Comparison of ENCODE assay signal across 1 cellular context in the genomic region with DNA sequence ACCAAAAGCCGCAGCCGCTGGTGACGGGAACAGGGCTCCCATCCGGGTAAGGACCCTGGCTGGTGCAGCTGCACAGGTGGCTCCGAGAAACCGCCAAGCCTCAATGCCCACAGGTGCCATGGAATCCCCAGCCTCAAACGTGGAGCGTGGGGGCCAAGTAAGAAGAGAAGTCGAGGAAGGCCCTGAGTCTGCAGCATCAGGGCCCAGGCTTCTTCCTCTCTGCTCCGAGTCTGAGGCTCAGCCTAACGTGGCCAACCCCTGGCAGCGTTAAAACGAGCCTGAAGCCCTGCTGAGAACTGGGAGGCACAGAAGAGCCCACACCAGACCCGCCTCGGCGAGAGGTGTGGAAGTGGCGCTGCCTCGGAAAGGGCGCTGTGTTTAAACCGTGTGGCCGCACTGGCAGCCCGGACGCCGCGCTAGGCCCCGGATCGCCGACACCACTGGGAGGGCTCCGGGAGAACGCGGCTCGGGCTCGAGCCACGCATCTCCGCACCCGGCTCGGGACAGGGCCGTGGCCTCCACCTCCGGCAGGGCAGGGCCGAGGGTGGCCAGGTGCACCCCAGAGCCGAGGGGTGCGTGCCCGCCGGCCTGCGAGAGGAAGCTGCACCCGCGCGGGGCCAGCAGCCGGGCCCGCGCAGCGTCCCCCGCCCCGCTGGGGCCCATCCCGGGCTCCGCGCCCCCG.
TF ChIP-seq lines count a peak whose summit lies in the region.

No MANE protein-coding gene starts in this region.

TF ChIP-seq in HepG2, 621 proteins besides CTCF, POLR2A, EP300 and RAD21 (continued from another document and continues in another):
- TF ChIP-seq TRAFD1 (CRISPR knock-in tag; IDR thresholded peaks at IDR 0.05; ENCODE audit: borderline replicate concordance) (no peak), KDM3A (CRISPR knock-in tag; IDR thresholded peaks at IDR 0.05; ENCODE audit: low read depth) (no peak), HNRNPUL1 (IDR thresholded peaks at IDR 0.05; ENCODE audit: low read depth, low read length) (no peak), KAT2B (IDR thresholded peaks at IDR 0.05; ENCODE audit: borderline replicate concordance, low read depth, low read length) (no peak), SIX4 (CRISPR knock-in tag; IDR thresholded peaks at IDR 0.05) (no peak), SMAD3 (CRISPR knock-in tag; IDR thresholded peaks at IDR 0.05) (no peak), ZNF180 (CRISPR knock-in tag; IDR thresholded peaks at IDR 0.05; ENCODE audit: borderline replicate concordance, low read depth) (no peak), ZNF446 (CRISPR knock-in tag; IDR thresholded peaks at IDR 0.05) (0 out of 2 replicates have a peak, but pooled peaks have one; percentile 10), ZNF709 (CRISPR knock-in tag; IDR thresholded peaks at IDR 0.05) (no peak), DNMT1 (CRISPR knock-in tag; IDR thresholded peaks at IDR 0.05) (no peak), STAT5B (CRISPR knock-in tag; IDR thresholded peaks at IDR 0.05) (no peak), NAIF1 (CRISPR knock-in tag; IDR thresholded peaks at IDR 0.05; ENCODE audit: borderline replicate concordance) (no peak), ATF7-NPFF (CRISPR knock-in tag; IDR thresholded peaks at IDR 0.05; ENCODE audit: low read depth) (0 out of 2 replicates have a peak, but pooled peaks have one; percentile 52), RXRA (CRISPR knock-in tag; IDR thresholded peaks at IDR 0.05) (no peak), ZNF101 (CRISPR knock-in tag; IDR thresholded peaks at IDR 0.05; ENCODE audit: borderline replicate concordance, low read depth) (no peak), ZSCAN22 (CRISPR knock-in tag; IDR thresholded peaks at IDR 0.05) (no peak), ZBTB43 (CRISPR knock-in tag; conservative IDR thresholded peaks at IDR 0.05) (no peak), ZMYM2 (CRISPR knock-in tag; IDR thresholded peaks at IDR 0.05) (no peak), ZNF879 (CRISPR knock-in tag; IDR thresholded peaks at IDR 0.05) (no peak), ATM (IDR thresholded peaks at IDR 0.05; ENCODE audit: borderline replicate concordance) (no peak), ZFP62 (CRISPR knock-in tag; IDR thresholded peaks at IDR 0.05) (no peak), JDP2 (CRISPR knock-in tag; IDR thresholded peaks at IDR 0.05; ENCODE audit: borderline replicate concordance) (no peak), ZBTB37 (CRISPR knock-in tag; IDR thresholded peaks at IDR 0.05) (no peak), ZNF510 (CRISPR knock-in tag; IDR thresholded peaks at IDR 0.05; ENCODE audit: low read depth) (no peak), ESRRA (CRISPR knock-in tag; IDR thresholded peaks at IDR 0.05; ENCODE audit: low read depth) (no peak), TCF7L2 (IDR thresholded peaks at IDR 0.05; ENCODE audit: low read depth, low read length) (no peak), CCAR2 (optimal IDR thresholded peaks at IDR 0.05; ENCODE audit: low read depth, low read length) (no peak), ZSCAN25 (CRISPR knock-in tag; IDR thresholded peaks at IDR 0.05) (no peak), KDM2A (CRISPR knock-in tag; IDR thresholded peaks at IDR 0.05; ENCODE audit: borderline replicate concordance, low read depth) (peak; percentile 40; the same call in 1 of the 2 replicates), BRF2 (CRISPR knock-in tag; IDR thresholded peaks at IDR 0.05) (no peak), ZNF235 (CRISPR knock-in tag; IDR thresholded peaks at IDR 0.05; ENCODE audit: borderline replicate concordance) (no peak), TOE1 (CRISPR knock-in tag; IDR thresholded peaks at IDR 0.05) (no peak), ZNF350 (CRISPR knock-in tag; IDR thresholded peaks at IDR 0.05; ENCODE audit: borderline replicate concordance, low read depth) (0 out of 2 replicates have a peak, but pooled peaks have one; percentile 22), CEBPG (CRISPR knock-in tag; IDR thresholded peaks at IDR 0.05) (no peak), ZNF773 (CRISPR knock-in tag; IDR thresholded peaks at IDR 0.05; ENCODE audit: borderline replicate concordance) (no peak), ZNF12 (CRISPR knock-in tag; IDR thresholded peaks at IDR 0.05) (peak; percentile 83; the same call in 1 of the 2 replicates), SRY (CRISPR knock-in tag; IDR thresholded peaks at IDR 0.05) (0 out of 2 replicates have a peak, but pooled peaks have one; percentile 29), MZF1 (CRISPR knock-in tag; IDR thresholded peaks at IDR 0.05; ENCODE audit: borderline replicate concordance) (no peak), NCOA2 (CRISPR knock-in tag; IDR thresholded peaks at IDR 0.05) (no peak), CERS6 (CRISPR knock-in tag; IDR thresholded peaks at IDR 0.05) (no peak), AGO2 (optimal IDR thresholded peaks at IDR 0.05; ENCODE audit: low read depth, low read length) (peak; percentile 55), GATAD2A (CRISPR knock-in tag; IDR thresholded peaks at IDR 0.05) (no peak), ZSCAN9 (CRISPR knock-in tag; IDR thresholded peaks at IDR 0.05; ENCODE audit: borderline replicate concordance) (no peak), ZNF280D (CRISPR knock-in tag; IDR thresholded peaks at IDR 0.05) (no peak), ZNF468 (CRISPR knock-in tag; IDR thresholded peaks at IDR 0.05) (no peak)
- TF ChIP-seq, protein P1, sequence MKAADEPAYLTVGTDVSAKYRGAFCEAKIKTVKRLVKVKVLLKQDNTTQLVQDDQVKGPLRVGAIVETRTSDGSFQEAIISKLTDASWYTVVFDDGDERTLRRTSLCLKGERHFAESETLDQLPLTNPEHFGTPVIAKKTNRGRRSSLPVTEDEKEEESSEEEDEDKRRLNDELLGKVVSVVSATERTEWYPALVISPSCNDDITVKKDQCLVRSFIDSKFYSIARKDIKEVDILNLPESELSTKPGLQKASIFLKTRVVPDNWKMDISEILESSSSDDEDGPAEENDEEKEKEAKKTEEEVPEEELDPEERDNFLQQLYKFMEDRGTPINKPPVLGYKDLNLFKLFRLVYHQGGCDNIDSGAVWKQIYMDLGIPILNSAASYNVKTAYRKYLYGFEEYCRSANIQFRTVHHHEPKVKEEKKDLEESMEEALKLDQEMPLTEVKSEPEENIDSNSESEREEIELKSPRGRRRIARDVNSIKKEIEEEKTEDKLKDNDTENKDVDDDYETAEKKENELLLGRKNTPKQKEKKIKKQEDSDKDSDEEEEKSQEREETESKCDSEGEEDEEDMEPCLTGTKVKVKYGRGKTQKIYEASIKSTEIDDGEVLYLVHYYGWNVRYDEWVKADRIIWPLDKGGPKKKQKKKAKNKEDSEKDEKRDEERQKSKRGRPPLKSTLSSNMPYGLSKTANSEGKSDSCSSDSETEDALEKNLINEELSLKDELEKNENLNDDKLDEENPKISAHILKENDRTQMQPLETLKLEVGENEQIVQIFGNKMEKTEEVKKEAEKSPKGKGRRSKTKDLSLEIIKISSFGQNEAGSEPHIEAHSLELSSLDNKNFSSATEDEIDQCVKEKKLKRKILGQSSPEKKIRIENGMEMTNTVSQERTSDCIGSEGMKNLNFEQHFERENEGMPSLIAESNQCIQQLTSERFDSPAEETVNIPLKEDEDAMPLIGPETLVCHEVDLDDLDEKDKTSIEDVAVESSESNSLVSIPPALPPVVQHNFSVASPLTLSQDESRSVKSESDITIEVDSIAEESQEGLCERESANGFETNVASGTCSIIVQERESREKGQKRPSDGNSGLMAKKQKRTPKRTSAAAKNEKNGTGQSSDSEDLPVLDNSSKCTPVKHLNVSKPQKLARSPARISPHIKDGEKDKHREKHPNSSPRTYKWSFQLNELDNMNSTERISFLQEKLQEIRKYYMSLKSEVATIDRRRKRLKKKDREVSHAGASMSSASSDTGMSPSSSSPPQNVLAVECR (CRISPR knock-in tag; IDR thresholded peaks at IDR 0.05; ENCODE audit: borderline replicate concordance): peak; percentile 24; the same call in 1 of the 2 replicates
- TF ChIP-seq, protein P2, sequence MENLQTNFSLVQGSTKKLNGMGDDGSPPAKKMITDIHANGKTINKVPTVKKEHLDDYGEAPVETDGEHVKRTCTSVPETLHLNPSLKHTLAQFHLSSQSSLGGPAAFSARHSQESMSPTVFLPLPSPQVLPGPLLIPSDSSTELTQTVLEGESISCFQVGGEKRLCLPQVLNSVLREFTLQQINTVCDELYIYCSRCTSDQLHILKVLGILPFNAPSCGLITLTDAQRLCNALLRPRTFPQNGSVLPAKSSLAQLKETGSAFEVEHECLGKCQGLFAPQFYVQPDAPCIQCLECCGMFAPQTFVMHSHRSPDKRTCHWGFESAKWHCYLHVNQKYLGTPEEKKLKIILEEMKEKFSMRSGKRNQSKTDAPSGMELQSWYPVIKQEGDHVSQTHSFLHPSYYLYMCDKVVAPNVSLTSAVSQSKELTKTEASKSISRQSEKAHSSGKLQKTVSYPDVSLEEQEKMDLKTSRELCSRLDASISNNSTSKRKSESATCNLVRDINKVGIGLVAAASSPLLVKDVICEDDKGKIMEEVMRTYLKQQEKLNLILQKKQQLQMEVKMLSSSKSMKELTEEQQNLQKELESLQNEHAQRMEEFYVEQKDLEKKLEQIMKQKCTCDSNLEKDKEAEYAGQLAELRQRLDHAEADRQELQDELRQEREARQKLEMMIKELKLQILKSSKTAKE (CRISPR knock-in tag; IDR thresholded peaks at IDR 0.05; ENCODE audit: borderline replicate concordance): no peak
